In the genomic region with DNA sequence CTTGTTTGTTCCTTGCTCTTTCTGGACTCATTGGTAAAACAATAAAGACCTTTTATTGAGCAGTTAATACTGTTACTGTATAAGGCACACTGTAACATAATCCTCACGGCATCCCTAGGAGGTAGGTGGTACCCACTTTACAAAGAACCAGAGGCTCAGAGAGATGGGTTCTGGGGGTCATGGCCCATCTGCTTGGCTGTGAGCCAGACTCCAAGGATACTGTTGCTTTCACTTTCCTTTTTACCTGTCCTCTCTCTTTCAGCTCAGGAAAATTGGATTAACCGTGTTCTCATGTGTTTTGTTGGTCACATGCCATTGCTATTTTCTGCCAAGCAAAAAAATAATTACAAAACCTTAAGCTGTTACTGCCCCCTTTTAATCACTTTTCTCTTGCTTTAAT, we compare ENCODE assay signal across 1 cellular context.
A peak's percentile ranks its signal among the peaks of the same experiment; 100 is the strongest.
TF ChIP-seq lines count a peak whose summit lies in the region.

No MANE protein-coding gene starts in this region.

TF ChIP-seq in K562, 482 proteins besides CTCF, POLR2A, EP300 and RAD21:
- TF ChIP-seq NFIC (IDR thresholded peaks at IDR 0.05) (peak; percentile 65), SAFB (IDR thresholded peaks at IDR 0.05; ENCODE audit: borderline replicate concordance, low read depth, low read length) (no peak)
